8 cellular contexts compared by ENCODE assay signal in genomic region chr17:78416791-78417530, GRCh38. TPM values are rescaled to one million over a fixed set of nuclear protein-coding genes. Genes with fewer than 3 reads are reported as not detected.
A peak's percentile ranks its signal among the peaks of the same experiment; 100 is the strongest.
DNase-seq lines count a peak whose midpoint lies in the region; ATAC-seq and TF ChIP-seq lines count a peak whose summit lies in the region.

No MANE protein-coding gene starts in this region.

- no peak overlapping the region for H3K27ac ChIP-seq in GM23338 (ENCODE audit: low read depth)
- peak overlapping the region; percentile 71 for H3K27ac ChIP-seq in rectal smooth muscle tissue (ENCODE audit: low read depth, low read length)

- peaks cover 55% of the 10 kb centered on the region for H3K36me3 Mint-ChIP-seq in GM23338 (ENCODE audit: low read depth)
- H3K36me3 Mint-ChIP-seq in activated CD8-positive, alpha-beta T cell treated with anti-CD3 and anti-CD28 coated beads, Interleukin-2, amount 10 ng/mL, durations not matched to agents 7 days and 5 days (ENCODE audit: low read depth) = peaks cover 55% of the 10 kb centered on the region

- ATAC-seq in GM23338 (no peak), HG03571 (IDR thresholded peaks at IDR 0.05; ENCODE audit: unreplicated experiment) (no peak), GM21423 (IDR thresholded peaks at IDR 0.05; ENCODE audit: unreplicated experiment) (no peak)
- no peak for ATAC-seq in activated CD8-positive, alpha-beta T cell treated with anti-CD3 and anti-CD28 coated beads, Interleukin-2, amount 10 ng/mL, durations not matched to agents 7 days and 5 days

- TF ChIP-seq CTCF in GM23338 (conservative IDR thresholded peaks at IDR 0.05; ENCODE audit: low read depth in 2 of 2) (no peak), GM10266 (IDR thresholded peaks at IDR 0.05; ENCODE audit: control insufficient read depth, insufficient read depth, low read depth, missing control alignments) (no peak)

- H3K4me3 ChIP-seq in GM23338 = no peak overlapping the region
- H3K4me3 ChIP-seq in rectal smooth muscle tissue (ENCODE audit: low read length) = no peak overlapping the region

- no peak overlapping the region for H3K4me2 ChIP-seq in GM23338

- no peak overlapping the region for H3K4me3 Mint-ChIP-seq in GM23338
- peak overlapping the region; percentile 36 for H3K4me3 Mint-ChIP-seq in activated CD8-positive, alpha-beta T cell treated with anti-CD3 and anti-CD28 coated beads, Interleukin-2, amount 10 ng/mL, durations not matched to agents 7 days and 5 days

- H3K36me3 ChIP-seq in GM23338 (ENCODE audit: insufficient read depth) (peaks cover 14% of the 10 kb centered on the region), rectal smooth muscle tissue (ENCODE audit: control insufficient read depth, insufficient read depth, low read length) (peaks cover 5% of the 10 kb centered on the region)

- peaks cover 34% of the 10 kb centered on the region for H3K4me1 Mint-ChIP-seq in GM23338
- H3K4me1 Mint-ChIP-seq in activated CD8-positive, alpha-beta T cell treated with anti-CD3 and anti-CD28 coated beads, Interleukin-2, amount 10 ng/mL, durations not matched to agents 7 days and 5 days (ENCODE audit: low read depth) = peaks cover 66% of the 10 kb centered on the region

- no peak for DNase-seq in GM23338 (ENCODE audit: low spot score)
- no peak for DNase-seq in activated CD8-positive, alpha-beta T cell treated with anti-CD3 and anti-CD28 coated beads, Interleukin-2, amount 10 ng/mL, durations not matched to agents 7 days and 5 days
- peak; percentile 86 for DNase-seq in cardiac septum (ENCODE audit: low spot score)
- no peak for DNase-seq in mesenteric fat pad (ENCODE audit: low spot score)
- DNase-seq in GM10266 (ENCODE audit: extremely low spot score) = no peak

- peaks cover 8% of the 10 kb centered on the region for H3K27me3 Mint-ChIP-seq in GM23338 (ENCODE audit: insufficient read depth, low read depth, poor library complexity)
- H3K27me3 Mint-ChIP-seq in activated CD8-positive, alpha-beta T cell treated with anti-CD3 and anti-CD28 coated beads, Interleukin-2, amount 10 ng/mL, durations not matched to agents 7 days and 5 days (ENCODE audit: low read depth) = no peaks in the 10 kb centered on the region

- CTCF ChIA-PET in activated CD8-positive, alpha-beta T cell treated with anti-CD3 and anti-CD28 coated beads, Interleukin-2, amount 10 ng/mL, durations not matched to agents 7 days and 5 days (lab: Charles Lee) = interaction anchor here (0.8 to 1.4 kb wide), 6 partner anchors 27 to 165 kb away, joined by 3 to 5 read pairs (median 4); no protein-coding TSS in a partner anchor

- H3K79me2 ChIP-seq in GM23338 (replicated peaks; ENCODE audit: insufficient read depth) = peaks cover 34% of the 10 kb centered on the region

- H3K27me3 ChIP-seq in GM23338 (ENCODE audit: insufficient read depth) = no peaks in the 10 kb centered on the region
- no peaks in the 10 kb centered on the region for H3K27me3 ChIP-seq in rectal smooth muscle tissue (ENCODE audit: control insufficient read depth, insufficient read depth, low read length)

- peaks cover 18% of the 10 kb centered on the region for H3F3A ChIP-seq in GM23338 (replicated peaks; ENCODE audit: low read depth)

- intact Hi-C loops in cardiac septum (cut with DNase I) = no loop called here

- peaks cover 19% of the 10 kb centered on the region for H4K20me1 ChIP-seq in GM23338 (replicated peaks; ENCODE audit: insufficient read depth)

- POLR2A ChIA-PET in activated CD8-positive, alpha-beta T cell treated with anti-CD3 and anti-CD28 coated beads, Interleukin-2, amount 10 ng/mL, durations not matched to agents 7 days and 5 days (lab: Charles Lee) = interaction anchor here (0.7 to 1.2 kb wide), 3 partner anchors 13 to 47 kb away, joined by 3 read pairs; partner anchors contain the start of gene PGS1

- no peak overlapping the region for H2AFZ ChIP-seq in GM23338

- peak overlapping the region; percentile 72; the same call in 1 of the 2 replicates for H3K27ac Mint-ChIP-seq in GM23338
- H3K27ac Mint-ChIP-seq in activated CD8-positive, alpha-beta T cell treated with anti-CD3 and anti-CD28 coated beads, Interleukin-2, amount 10 ng/mL, durations not matched to agents 7 days and 5 days = peak overlapping the region; percentile 69

- H3K4me1 ChIP-seq in GM23338 (ENCODE audit: insufficient read depth) (peaks cover 9% of the 10 kb centered on the region; the same call in 1 of the 2 replicates), rectal smooth muscle tissue (ENCODE audit: control insufficient read depth, insufficient read depth, low read length) (no peaks in the 10 kb centered on the region)

- no peaks in the 10 kb centered on the region for H3K9me3 Mint-ChIP-seq in GM23338
- H3K9me3 Mint-ChIP-seq in activated CD8-positive, alpha-beta T cell treated with anti-CD3 and anti-CD28 coated beads, Interleukin-2, amount 10 ng/mL, durations not matched to agents 7 days and 5 days (ENCODE audit: insufficient read depth) = no peaks in the 10 kb centered on the region

- H3K9ac ChIP-seq in rectal smooth muscle tissue (ENCODE audit: low read length) = no peak overlapping the region

- no peaks in the 10 kb centered on the region for H3K9me2 ChIP-seq in GM23338 (ENCODE audit: insufficient read depth)

TF ChIP-seq in GM23338, 12 proteins besides CTCF, POLR2A, EP300 and RAD21:
- no peak for TF ChIP-seq POLR2AphosphoS5 (IDR thresholded peaks at IDR 0.05; ENCODE audit: low read depth)
- no peak for TF ChIP-seq ETS1 (IDR thresholded peaks at IDR 0.05)

RNA-seq across cellular contexts. Expression of gene PGS1, which starts 38.5 kb away (rescaled TPM):
- total RNA-seq in GM23338 (2014; rRNA removed; shearing (Covaris generic)) = 65.8 and 67.1 TPM in 2 replicates
- 42.5 and 43.9 TPM in 2 replicates for polyA plus RNA-seq in GM23338 (2016; fragmentation: Nextera tagmentation; extraction: Ambion mirVana)
- total RNA-seq in activated CD8-positive, alpha-beta T cell treated with anti-CD3 and anti-CD28 coated beads, Interleukin-2, amount 10 ng/mL, durations not matched to agents 7 days and 5 days = 10 to 100 TPM; 46.5 to 51.0 TPM
- total RNA-seq in cardiac septum (22.1 TPM), mesenteric fat pad (64.0 TPM)

RNA-seq across cellular contexts. Expression of gene SOCS3, which starts 57.1 kb away (rescaled TPM):
- 25.1 and 32.9 TPM in 2 replicates for total RNA-seq in GM23338 (2014; rRNA removed; shearing (Covaris generic))
- polyA plus RNA-seq in GM23338 (2016; fragmentation: Nextera tagmentation; extraction: Ambion mirVana) = 13.2 TPM in 2 replicates
- total RNA-seq in activated CD8-positive, alpha-beta T cell treated with anti-CD3 and anti-CD28 coated beads, Interleukin-2, amount 10 ng/mL, durations not matched to agents 7 days and 5 days = 1 to 10 TPM; 9.1 TPM
- 49.9 TPM for total RNA-seq in cardiac septum
- 491 TPM for total RNA-seq in mesenteric fat pad
